In the genomic region with DNA sequence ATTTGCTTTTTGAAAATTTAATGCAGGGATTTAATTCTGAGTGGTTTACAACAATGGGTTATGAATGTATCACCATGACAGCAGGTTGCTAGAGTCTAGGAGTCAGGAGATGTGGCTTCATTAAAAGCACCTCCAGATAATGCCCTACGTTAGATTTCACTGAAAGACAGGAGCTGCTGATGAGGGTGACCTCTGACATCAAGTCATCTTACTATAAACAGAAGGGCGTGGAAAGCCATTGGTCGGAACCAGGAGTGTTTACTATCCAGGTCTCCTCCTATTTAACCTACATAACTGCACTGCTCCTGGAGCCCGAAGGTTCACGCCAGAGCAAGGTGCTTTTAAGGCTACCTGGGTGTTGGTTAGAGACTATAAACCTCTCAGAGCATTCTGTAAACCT, we compare ENCODE assay signal across 21 cellular contexts.
"Had no signal": no experiment of that assay in that cellular context is flagged by ENCODE, and none has a peak within 500 bp of the region (broad histone marks: within the 10 kb centered on the region; RNA-seq: fewer than 3 reads in every experiment).

No MANE protein-coding gene starts in this region.

- H3K27ac ChIP-seq: cardiac muscle cell, esophagus squamous epithelium, pancreas, stomach had no signal

- H3K4me1 ChIP-seq: esophagus squamous epithelium, pancreas had no signal

- H3K9me3 ChIP-seq: esophagus squamous epithelium, pancreas, stomach had no signal

- H3K4me3 ChIP-seq: cardiac muscle cell, esophagus squamous epithelium, pancreas, smooth muscle cell, stomach had no signal

- H3K27me3 ChIP-seq: cardiac muscle cell, esophagus squamous epithelium, stomach had no signal

- ATAC-seq: activated CD8-positive, alpha-beta T cell treated with anti-CD3 and anti-CD28 coated beads, Interleukin-2, amount 10 ng/mL, durations not matched to agents 7 days and 5 days; naive thymus-derived CD8-positive, alpha-beta T cell; pancreas; sciatic nerve; stimulated activated effector memory CD8-positive, alpha-beta T cell treated with anti-CD3 and anti-CD28 coated beads, Interleukin-12 subunit alpha, Interleukin-12 subunit beta, amount 100 ng/mL, for 72 hours had no signal

- H3K4me2 ChIP-seq: smooth muscle cell had no signal

- H3K36me3 ChIP-seq: cardiac muscle cell, esophagus squamous epithelium, pancreas, stomach had no signal

- DNase-seq: activated CD4-positive, alpha-beta T cell treated with anti-CD3 and anti-CD28 coated beads, Interleukin-2, amount 10 ng/mL, durations not matched to agents 7 days and 5 days; activated CD4-positive, CD25-positive, alpha-beta regulatory T cell; activated CD8-positive, alpha-beta T cell treated with anti-CD3 and anti-CD28 coated beads, Interleukin-2, amount 10 ng/mL, durations not matched to agents 7 days and 5 days; activated naive CD4-positive, alpha-beta T cell treated with Interleukin-2 at 50 U/mL for 16 hours; activated naive CD8-positive, alpha-beta T cell treated with anti-CD3 and anti-CD28 coated beads, Interleukin-2, amount 10 ng/mL, durations not matched to agents 7 days and 5 days; activated T-cell treated with anti-CD3 and anti-CD28 coated beads, Interleukin-2, amount 50 U/mL, for 24 hours; amygdala; effector CD8-positive, alpha-beta T cell; esophagus squamous epithelium; immature natural killer cell; kidney glomerular epithelial cell; mesenchymal stem cell; naive thymus-derived CD8-positive, alpha-beta T cell; pancreas; stimulated activated CD4-positive, alpha-beta T cell treated with anti-CD3 and anti-CD28 coated beads, Interleukin-4, amount 100 ng/mL, for 1 hour; stomach; T1000 had no signal
